10 cellular contexts compared by ENCODE assay signal in genomic region chr4:115274545-115274944, GRCh38.
DNase-seq lines count a peak whose midpoint lies in the region; ATAC-seq, FAIRE-seq and TF ChIP-seq lines count a peak whose summit lies in the region.
"Had no signal": no experiment of that assay in that cellular context is flagged by ENCODE, and none has a peak within 500 bp of the region (broad histone marks: within the 10 kb centered on the region; RNA-seq: fewer than 3 reads in every experiment).

No MANE protein-coding gene starts in this region.

- H3K4me3 Mint-ChIP-seq in T-helper 2 cell treated with Interferon-gamma antibody and Interleukin-4, amounts not matched to agents 5 μg/mL and 100 μg/mL, for 36 hours = no peak overlapping the region

- H3K9me3 ChIP-seq in uterus (no peaks in the 10 kb centered on the region), WERI-Rb-1 (ENCODE audit: severe bottlenecking) (no peaks in the 10 kb centered on the region)
- H3K9me3 ChIP-seq: HAP-1 had no signal

- ATAC-seq in GM18511 (IDR thresholded peaks at IDR 0.05; ENCODE audit: unreplicated experiment) = peak; percentile 76
- ATAC-seq in GM21723 (IDR thresholded peaks at IDR 0.05; ENCODE audit: unreplicated experiment) = peak; percentile 85
- peak; percentile 76 for ATAC-seq in HG03460 (IDR thresholded peaks at IDR 0.05; ENCODE audit: unreplicated experiment)

- H3K4me1 ChIP-seq in uterus = no peaks in the 10 kb centered on the region
- H3K4me1 ChIP-seq: HAP-1 had no signal

- H3K36me3 ChIP-seq in uterus (peaks cover 0 to 3% of the 10 kb centered on the region in 2 donors), WERI-Rb-1 (no peaks in the 10 kb centered on the region)
- H3K36me3 ChIP-seq: HAP-1 had no signal

- H3K4me3 ChIP-seq in uterus (no peak overlapping the region), WERI-Rb-1 (ENCODE audit: low read depth, low read length) (no peak overlapping the region)
- H3K4me3 ChIP-seq: HAP-1 had no signal

- TF ChIP-seq CTCF in D721Med (IDR thresholded peaks at IDR 0.05; ENCODE audit: insufficient read depth, missing control alignments) (no peak), uterus (IDR thresholded peaks at IDR 0.05) (no peak), WERI-Rb-1 (IDR thresholded peaks at IDR 0.05; ENCODE audit: low read depth, low read length) (no peak)

- H3K4me1 Mint-ChIP-seq in T-helper 2 cell treated with Interferon-gamma antibody and Interleukin-4, amounts not matched to agents 5 μg/mL and 100 μg/mL, for 36 hours (ENCODE audit: low read depth) = peaks cover 26% of the 10 kb centered on the region

- peaks cover 2% of the 10 kb centered on the region for H3K36me3 Mint-ChIP-seq in T-helper 2 cell treated with Interferon-gamma antibody and Interleukin-4, amounts not matched to agents 5 μg/mL and 100 μg/mL, for 36 hours (ENCODE audit: low read depth)

- DNase-seq in T-helper 2 cell treated with Interferon-gamma antibody and Interleukin-4, amounts not matched to agents 5 μg/mL and 100 μg/mL, for 36 hours (ENCODE audit: low spot score) = no peak
- DNase-seq in D721Med (ENCODE audit: insufficient read length, low spot score) = no peak
- DNase-seq in uterus = no peak
- DNase-seq in stimulated activated CD4-positive, alpha-beta T cell treated with anti-CD3 and anti-CD28 coated beads, Interleukin-4, amount 100 ng/mL, for 4 hours = no peak
- DNase-seq in WERI-Rb-1 = no peak
- DNase-seq: DMS 273 treated with DMSO at 0.1 percent for 48 hours had no signal

- no peak for FAIRE-seq in D721Med (lab: Jason Lieb, UNC)

- H3K27ac ChIP-seq in uterus (no peak overlapping the region), WERI-Rb-1 (no peak overlapping the region)

- TF ChIP-seq POLR2A in uterus (IDR thresholded peaks at IDR 0.05) = no peak

- H3K27me3 ChIP-seq in uterus (no peaks in the 10 kb centered on the region), WERI-Rb-1 (ENCODE audit: insufficient read depth, low read depth, severe bottlenecking) (no peaks in the 10 kb centered on the region)

- peak overlapping the region; percentile 31 for H3K27ac Mint-ChIP-seq in T-helper 2 cell treated with Interferon-gamma antibody and Interleukin-4, amounts not matched to agents 5 μg/mL and 100 μg/mL, for 36 hours

- no peaks in the 10 kb centered on the region for H3K27me3 Mint-ChIP-seq in T-helper 2 cell treated with Interferon-gamma antibody and Interleukin-4, amounts not matched to agents 5 μg/mL and 100 μg/mL, for 36 hours (ENCODE audit: low read depth)

- peaks cover 8% of the 10 kb centered on the region for H3K9me3 Mint-ChIP-seq in T-helper 2 cell treated with Interferon-gamma antibody and Interleukin-4, amounts not matched to agents 5 μg/mL and 100 μg/mL, for 36 hours

- intact Hi-C loops in uterus (cut with DNase I; ENCODE audit: low total_unique reads) = no loop called here
